ENCODE assay signal across 8 cellular contexts in genomic region chr6:155314092-155314772, GRCh38.
DNase-seq lines count a peak whose midpoint lies in the region; ATAC-seq lines count a peak whose summit lies in the region.

Gene TFB1M, minus strand, starts transcription at chr6:155314484. Its CDS starts 56 bp downstream, at chr6:155314428.

- ATAC-seq in GM18909 (IDR thresholded peaks at IDR 0.05; ENCODE audit: poor library complexity, unreplicated experiment), result peak; percentile 96
- peak; percentile 94 for ATAC-seq in HG03175 (IDR thresholded peaks at IDR 0.05; ENCODE audit: unreplicated experiment)

- peak; percentile 96 for DNase-seq in AG08395 (ENCODE audit: low spot score)
- DNase-seq in NCI-H226, result peak; percentile 98
- DNase-seq in activated CD4-positive, CD25-positive, alpha-beta regulatory T cell treated with anti-CD3 and anti-CD28 coated beads, Interleukin-2, amount 50 U/mL, for 16 hours (ENCODE audit: low read depth, low spot score), result peak; percentile 98
- peak; percentile 99 for DNase-seq in cerebellar cortex (ENCODE audit: low spot score)
- peak; percentile 99 for DNase-seq in iris pigment epithelial cell (ENCODE audit: low read depth)
- DNase-seq in stimulated activated CD4-positive, alpha-beta T cell treated with anti-CD3 and anti-CD28 coated beads, Interleukin-12 subunit alpha, Interleukin-12 subunit beta, amount 100 ng/mL, for 24 hours (ENCODE audit: low read depth in 2 of 2), result peak; percentile 98 to 99

Comparison
In these comparisons a context has a peak if more than half of its experiments do, and no peak if none do; other contexts are left out.
1. Peak in every context shown above with its lines: DNase-seq and ATAC-seq.